25 cellular contexts compared by ENCODE assay signal in the genomic region with DNA sequence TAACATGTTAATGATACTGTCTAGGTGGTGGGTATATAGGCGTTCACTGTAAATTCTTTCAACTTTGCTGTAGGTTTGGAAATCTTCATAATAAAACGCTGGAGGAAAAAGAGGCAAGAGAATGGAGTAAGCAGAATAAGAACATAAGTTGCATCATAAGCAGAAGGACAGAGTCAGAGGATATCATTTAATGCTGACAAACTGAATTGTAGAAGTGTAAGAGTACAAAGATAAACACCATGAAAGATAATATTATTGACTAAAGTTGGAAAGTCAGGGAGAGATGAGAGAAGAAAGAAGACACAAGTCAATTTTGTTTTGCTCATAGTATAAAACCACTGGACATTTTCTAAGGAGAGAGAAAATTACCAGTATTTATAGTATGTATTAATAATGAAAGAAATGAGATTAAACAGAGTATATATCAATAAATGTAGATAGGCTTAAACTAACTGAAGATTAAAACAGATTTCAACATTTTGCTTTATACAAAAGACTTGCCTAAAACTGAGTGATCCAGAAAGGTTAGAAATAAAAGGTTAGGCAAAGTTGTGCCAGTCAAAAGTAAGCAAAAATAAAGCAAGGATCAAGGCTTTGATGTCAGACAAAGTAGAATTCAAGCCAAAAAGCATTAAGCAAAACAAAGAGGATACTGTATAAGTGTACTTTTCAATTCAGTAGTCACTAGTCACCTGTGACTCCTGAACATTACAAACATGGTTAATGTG. TPM values are rescaled to one million over a fixed set of nuclear protein-coding genes. Genes with fewer than 3 reads are reported as not detected.
DNase-seq lines count a peak whose midpoint lies in the region; ATAC-seq, FAIRE-seq and TF ChIP-seq lines count a peak whose summit lies in the region.
"Had no signal": no experiment of that assay in that cellular context is flagged by ENCODE, and none has a peak within 500 bp of the region (broad histone marks: within the 10 kb centered on the region; RNA-seq: fewer than 3 reads in every experiment).

No MANE protein-coding gene starts in this region.

- no peaks in the 10 kb centered on the region for H3K27me3 Mint-ChIP-seq in WTC11 (ENCODE audit: low read depth)

- ATAC-seq in HepG2 (no peak), right lobe of liver (no peak), WTC11 (no peak), upper lobe of right lung (no peak)
- ATAC-seq: CD8-positive, alpha-beta T cell had no signal

- H3K9ac ChIP-seq in HepG2 (ENCODE audit: insufficient read depth, low read depth, low read length), result peak overlapping the region; percentile 21

- peaks cover 12% of the 10 kb centered on the region for H3K4me1 Mint-ChIP-seq in WTC11

- no peak for FAIRE-seq in HepG2 (lab: Jason Lieb, UNC)
- FAIRE-seq: GM18507, RCC 7860 had no signal

- H2AFZ ChIP-seq in HepG2 (ENCODE audit: low read length), result no peak overlapping the region
- H2AFZ ChIP-seq in osteoblast (ENCODE audit: low read length), result no peak overlapping the region

- H3K9me3 ChIP-seq in HepG2 (ENCODE audit: low read length) (no peaks in the 10 kb centered on the region), right lobe of liver (no peaks in the 10 kb centered on the region), osteoblast (ENCODE audit: low read depth, low read length) (no peaks in the 10 kb centered on the region), upper lobe of right lung (no peaks in the 10 kb centered on the region), uterus (no peaks in the 10 kb centered on the region)
- H3K9me3 ChIP-seq: SJCRH30 had no signal

- TF ChIP-seq CTCF in HepG2 (CRISPR knock-in tag; IDR thresholded peaks at IDR 0.05) (no peak), right lobe of liver (IDR thresholded peaks at IDR 0.05) (no peak), WTC11 (IDR thresholded peaks at IDR 0.05) (no peak), osteoblast (IDR thresholded peaks at IDR 0.05; ENCODE audit: extremely low read depth, low read depth, low read length) (no peak), upper lobe of right lung (IDR thresholded peaks at IDR 0.05) (no peak), coronary artery (IDR thresholded peaks at IDR 0.05) (no peak), uterus (IDR thresholded peaks at IDR 0.05) (no peak)

- H3K27ac Mint-ChIP-seq in WTC11, result no peak overlapping the region
- H3K27ac Mint-ChIP-seq: CD8-positive, alpha-beta T cell had no signal

- CTCF ChIA-PET in HepG2 (lab: Yijun Ruan, JAX; ENCODE audit: low intra/inter-chr PET ratio, low total read pairs), result no interaction called here
- CTCF ChIA-PET in WTC11 (lab: Charles Lee), result no interaction called here

- TF ChIP-seq RAD21 in HepG2 (CRISPR knock-in tag; IDR thresholded peaks at IDR 0.05), result no peak

- H3K27ac ChIP-seq in HepG2 (ENCODE audit: extremely low read length, insufficient read depth, low read length) (peak overlapping the region; percentile 64), right lobe of liver (no peak overlapping the region), osteoblast (ENCODE audit: low read depth, low read length) (peak overlapping the region; percentile 90), upper lobe of right lung (no peak overlapping the region), coronary artery (no peak overlapping the region), uterus (no peak overlapping the region)
- H3K27ac ChIP-seq: 22Rv1, SJCRH30 had no signal

- H3K9me3 Mint-ChIP-seq in WTC11, result peaks cover 12% of the 10 kb centered on the region; the same call in 1 of the 2 replicates
- H3K9me3 Mint-ChIP-seq: CD8-positive, alpha-beta T cell had no signal

- 17% methylated on average over 2 of the region's 2 CpGs for WGBS in HepG2 (ENCODE audit: low lambda C conversion rate)
- WGBS in right lobe of liver (ENCODE audit: insufficient coverage, low coverage, low lambda C conversion rate, missing lambda C conversion rate), result 37% methylated on average over 2 of the region's 2 CpGs

- BruUV-seq in HepG2 (replicated peaks; lab: Mats Ljungman, UMichigan), result no TSS peak

- H3K36me3 ChIP-seq in HepG2 (replicated peaks in 1 of 2; ENCODE audit: control insufficient read depth in 1 of 2, insufficient read depth in 2 of 2, low read length in 2 of 2), result no peaks in the 10 kb centered on the region
- no peaks in the 10 kb centered on the region for H3K36me3 ChIP-seq in right lobe of liver
- H3K36me3 ChIP-seq in osteoblast (ENCODE audit: insufficient read depth, low read length), result no peaks in the 10 kb centered on the region
- no peaks in the 10 kb centered on the region for H3K36me3 ChIP-seq in upper lobe of right lung
- no peaks in the 10 kb centered on the region for H3K36me3 ChIP-seq in uterus
- H3K36me3 ChIP-seq: SJCRH30 had no signal

- H3K4me3 ChIP-seq in HepG2 (replicated peaks in 1 of 3; ENCODE audit: insufficient read depth in 1 of 3, low read depth in 2 of 3, low read length in 3 of 3) (peak overlapping the region in 1 of 3 experiments; percentile 2; a peak in 1 of 6 replicates), right lobe of liver (no peak overlapping the region), osteoblast (ENCODE audit: insufficient read depth, low read length) (no peak overlapping the region), upper lobe of right lung (no peak overlapping the region), coronary artery (no peak overlapping the region), uterus (no peak overlapping the region)
- H3K4me3 ChIP-seq: SJCRH30 had no signal

- peak overlapping the region; percentile 59 for H3K4me2 ChIP-seq in HepG2 (ENCODE audit: low read depth, low read length)
- no peak overlapping the region for H3K4me2 ChIP-seq in osteoblast (ENCODE audit: insufficient read depth, low read length)

- POLR2A ChIA-PET in HepG2 (lab: Yijun Ruan, JAX) (no interaction called here), WTC11 (lab: Charles Lee) (no interaction called here)

- TF ChIP-seq POLR2A in HepG2 (IDR thresholded peaks at IDR 0.05; ENCODE audit: insufficient read depth in 1 of 2, low read depth in 2 of 2, low read length in 2 of 2) (no peak), right lobe of liver (IDR thresholded peaks at IDR 0.05) (no peak), uterus (IDR thresholded peaks at IDR 0.05) (no peak)

- TF ChIP-seq EP300 in HepG2 (IDR thresholded peaks at IDR 0.05; ENCODE audit: low read depth in 2 of 2, low read length in 2 of 2) (peak in 1 of 2 experiments; percentile 38; a peak in 2 of 4 replicates), HepG2 (CRISPR knock-in tag; IDR thresholded peaks at IDR 0.05; ENCODE audit: borderline replicate concordance) (no peak)

- no peaks in the 10 kb centered on the region for H3K27me3 ChIP-seq in HepG2 (ENCODE audit: control insufficient read depth in 1 of 2, insufficient read depth in 2 of 2, low read length in 2 of 2)
- no peaks in the 10 kb centered on the region for H3K27me3 ChIP-seq in right lobe of liver
- H3K27me3 ChIP-seq in osteoblast (ENCODE audit: insufficient read depth, low read length), result no peaks in the 10 kb centered on the region
- no peaks in the 10 kb centered on the region for H3K27me3 ChIP-seq in upper lobe of right lung
- no peaks in the 10 kb centered on the region for H3K27me3 ChIP-seq in uterus
- H3K27me3 ChIP-seq: SJCRH30 had no signal

- intact Hi-C loops in HepG2 (cut with micrococcal nuclease; ENCODE audit: unreplicated experiment) (no loop called here), right lobe of liver (cut with DNase I) (loop anchor here in 1 of 2 donors (10.0 kb wide), 1 partner anchor 299 kb away; the partner anchor contains the start of gene CRIM1), upper lobe of right lung (cut with DNase I) (loop anchor here (10.0 kb wide), 1 partner anchor 309 kb away; no protein-coding TSS in a partner anchor), uterus (cut with DNase I; ENCODE audit: low total_unique reads) (no loop called here)

- H4K20me1 ChIP-seq in HepG2 (ENCODE audit: insufficient read depth, low read length), result no peaks in the 10 kb centered on the region
- H4K20me1 ChIP-seq in osteoblast (ENCODE audit: insufficient read depth, low read length), result no peaks in the 10 kb centered on the region

- in situ Hi-C loops in HepG2 (cut with HindIII; ENCODE audit: extremely low pct_ligation_motif_present, low pct_unique_long_range_greater_than_20kb), result no loop called here

- no peak overlapping the region for H3K4me3 Mint-ChIP-seq in WTC11
- H3K4me3 Mint-ChIP-seq: CD8-positive, alpha-beta T cell had no signal

- DNase-seq in HepG2 (ENCODE audit: low spot score) (peak; percentile 70), right lobe of liver (no peak), WTC11 (ENCODE audit: low spot score) (no peak), osteoblast (ENCODE audit: insufficient read length, low spot score, missing footprints) (no peak), upper lobe of right lung (no peak), coronary artery (ENCODE audit: low spot score) (no peak), NCI-H2171 (lab: John Stamatoyannopoulos, UW) (no peak), uterus (no peak)
- DNase-seq: AML-193; C1 segment of cervical spinal cord; CD8-positive, alpha-beta T cell; GDM1; GOT3; KBM-7; NCI-H1092; NCI-H1436; NCI-H2029; NCI-H226; NCI-H510A treated with DMSO at 0.1 percent for 48 hours; NCI-H748 treated with DMSO at 0.1 percent for 48 hours; SJCRH30 had no signal

- no peaks in the 10 kb centered on the region for H3K36me3 Mint-ChIP-seq in WTC11
- H3K36me3 Mint-ChIP-seq: CD8-positive, alpha-beta T cell had no signal

- H3K4me1 ChIP-seq in HepG2 (ENCODE audit: insufficient read depth, low read length), result peaks cover 76% of the 10 kb centered on the region
- H3K4me1 ChIP-seq in right lobe of liver, result no peaks in the 10 kb centered on the region
- peaks cover 29% of the 10 kb centered on the region for H3K4me1 ChIP-seq in osteoblast (ENCODE audit: insufficient read depth, low read length)
- no peaks in the 10 kb centered on the region for H3K4me1 ChIP-seq in upper lobe of right lung
- no peaks in the 10 kb centered on the region for H3K4me1 ChIP-seq in uterus

- H3K79me2 ChIP-seq in HepG2 (ENCODE audit: insufficient read depth, low read length) (no peaks in the 10 kb centered on the region), osteoblast (ENCODE audit: insufficient read depth, low read length) (no peaks in the 10 kb centered on the region)

RNA-seq across cellular contexts. Expression of gene VIT, which starts 42.4 kb away (rescaled TPM):
- total RNA-seq in HepG2 (2016; rRNA removed; fragmentation: Illumina TruSeq; extraction: Trizol), result not detected in 2 replicates
- total RNA-seq in HepG2 (2016; cell fraction: cytosol; rRNA removed; fragmentation: Illumina TruSeq; extraction: Trizol; ENCODE audit: low read depth), result not detected in 2 replicates
- not detected in 2 replicates for total RNA-seq in HepG2 (2016; cell fraction: insoluble cytoplasmic fraction; rRNA removed; fragmentation: Illumina TruSeq; extraction: Trizol)
- not detected in 2 replicates for total RNA-seq in HepG2 (2016; cell fraction: membrane; rRNA removed; fragmentation: Illumina TruSeq; extraction: Trizol)
- not detected in 2 replicates for total RNA-seq in HepG2 (2016; cell fraction: nucleus; rRNA removed; fragmentation: Illumina TruSeq; extraction: Trizol)
- polyA plus RNA-seq in HepG2 (2011; rRNA removed), result not detected in 2 replicates
- not detected in 2 replicates for polyA plus RNA-seq in HepG2 (2011; cell fraction: cytosol; rRNA removed)
- polyA plus RNA-seq in HepG2 (2011; cell fraction: nucleus; rRNA removed), result not detected in 2 replicates
- not detected in 2 replicates for polyA plus RNA-seq in HepG2 (2012)
- polyA plus RNA-seq in HepG2 (2016; cell fraction: cytosol; fragmentation: Illumina TruSeq; extraction: Trizol; ENCODE audit: low read depth), result not detected in 2 replicates
- not detected in 2 replicates for polyA plus RNA-seq in HepG2 (2016; cell fraction: insoluble cytoplasmic fraction; fragmentation: Illumina TruSeq; extraction: Trizol; ENCODE audit: low read depth)
- polyA plus RNA-seq in HepG2 (2016; cell fraction: membrane; fragmentation: Illumina TruSeq; extraction: Trizol; ENCODE audit: low read depth), result not detected in 2 replicates
- not detected in 2 replicates for polyA plus RNA-seq in HepG2 (2016; cell fraction: nucleus; fragmentation: Illumina TruSeq; extraction: Trizol; ENCODE audit: insufficient read depth, low read depth)
- 0.33 TPM in 1 of 2 replicates, not detected in the other for polyA minus RNA-seq in HepG2 (2011; rRNA and poly(A)+ RNA removed; ENCODE audit: low replicate concordance)
- not detected in 2 replicates for polyA minus RNA-seq in HepG2 (2011; cell fraction: cytosol; rRNA and poly(A)+ RNA removed)
- not detected in 2 replicates for polyA minus RNA-seq in HepG2 (2011; cell fraction: nucleus; rRNA and poly(A)+ RNA removed)
- total RNA-seq in right lobe of liver, result not detected
- 0.11 to 0.46 TPM (median 0.27 TPM) in 3 replicates for total RNA-seq in WTC11 (2021)
- 27.7 and 31.1 TPM in 2 replicates for total RNA-seq in osteoblast
- 0.32 TPM for total RNA-seq in upper lobe of right lung
- total RNA-seq in uterus, result 1 to 10 TPM in 3 of 4 donors, under 1 TPM in 1; 0.26 to 6.2 (median 2.8) TPM
- total RNA-seq: CD8-positive, alpha-beta T cell had no signal
- polyA plus RNA-seq: AG04450 had no signal

RNA-seq across cellular contexts. Expression of gene FEZ2, which starts 56.2 kb away (rescaled TPM):
- total RNA-seq in HepG2 (2016; rRNA removed; fragmentation: Illumina TruSeq; extraction: Trizol) (59.1 and 59.3 TPM in 2 replicates), right lobe of liver (10 to 100 TPM; 11.1 to 22.2 (median 18.7) TPM), WTC11 (2021) (22.2 to 24.0 TPM (median 23.6 TPM) in 3 replicates), osteoblast (51.3 and 62.6 TPM in 2 replicates), upper lobe of right lung (47.1 TPM), uterus (10 to 100 TPM; 27.9 to 66.6 (median 39.7) TPM)
- 8.4 and 12.9 TPM in 2 replicates for total RNA-seq in HepG2 (2016; cell fraction: cytosol; rRNA removed; fragmentation: Illumina TruSeq; extraction: Trizol; ENCODE audit: low read depth)
- total RNA-seq in HepG2 (2016; cell fraction: insoluble cytoplasmic fraction; rRNA removed; fragmentation: Illumina TruSeq; extraction: Trizol), result 54.2 and 72.2 TPM in 2 replicates
- 24.4 TPM in 2 replicates for total RNA-seq in HepG2 (2016; cell fraction: membrane; rRNA removed; fragmentation: Illumina TruSeq; extraction: Trizol)
- total RNA-seq in HepG2 (2016; cell fraction: nucleus; rRNA removed; fragmentation: Illumina TruSeq; extraction: Trizol), result 58.1 and 65.8 TPM in 2 replicates
- 30.0 and 42.5 TPM in 2 replicates for polyA plus RNA-seq in HepG2 (2011; rRNA removed)
- polyA plus RNA-seq in HepG2 (2011; cell fraction: cytosol; rRNA removed), result 14.6 and 23.9 TPM in 2 replicates
- polyA plus RNA-seq in HepG2 (2011; cell fraction: nucleus; rRNA removed), result 18.9 and 26.2 TPM in 2 replicates
- 37.5 and 58.9 TPM in 2 replicates for polyA plus RNA-seq in HepG2 (2012)
- 8.4 and 9.6 TPM in 2 replicates for polyA plus RNA-seq in HepG2 (2016; cell fraction: cytosol; fragmentation: Illumina TruSeq; extraction: Trizol; ENCODE audit: low read depth)
- 57.2 and 67.4 TPM in 2 replicates for polyA plus RNA-seq in HepG2 (2016; cell fraction: insoluble cytoplasmic fraction; fragmentation: Illumina TruSeq; extraction: Trizol; ENCODE audit: low read depth)
- polyA plus RNA-seq in HepG2 (2016; cell fraction: membrane; fragmentation: Illumina TruSeq; extraction: Trizol; ENCODE audit: low read depth), result 16.7 and 18.6 TPM in 2 replicates
- 44.6 and 44.8 TPM in 2 replicates for polyA plus RNA-seq in HepG2 (2016; cell fraction: nucleus; fragmentation: Illumina TruSeq; extraction: Trizol; ENCODE audit: insufficient read depth, low read depth)
- polyA minus RNA-seq in HepG2 (2011; rRNA and poly(A)+ RNA removed; ENCODE audit: low replicate concordance), result 3.2 and 8.2 TPM in 2 replicates
- 18.1 and 22.6 TPM in 2 replicates for polyA minus RNA-seq in HepG2 (2011; cell fraction: cytosol; rRNA and poly(A)+ RNA removed)
- polyA minus RNA-seq in HepG2 (2011; cell fraction: nucleus; rRNA and poly(A)+ RNA removed), result 116 and 120 TPM in 2 replicates

Comparison
In these comparisons a context has a peak if more than half of its experiments do, and no peak if none do; other contexts are left out.
1. H3K27ac ChIP-seq: peak in HepG2 (single experiment) and osteoblast (single experiment); none in right lobe of liver (0 of 3), upper lobe of right lung (single experiment), coronary artery (0 of 2) and uterus (0 of 2).
2. Of the 50 proteins assayed by ChIP-seq in both HepG2 and WTC11: peak only in HepG2: TCF7; only in WTC11: GABPB1; in both: none; in neither: 47; mixed calls (peak in some experiments, not most) for 1.